8 cellular contexts compared by ENCODE assay signal in genomic region chr22:35313311-35314121, GRCh38. TPM values are rescaled to one million over a fixed set of nuclear protein-coding genes. Genes with fewer than 3 reads are reported as not detected.
DNase-seq lines count a peak whose midpoint lies in the region; TF ChIP-seq lines count a peak whose summit lies in the region.

No MANE protein-coding gene starts in this region.

- intact Hi-C loops in activated CD4-positive, alpha-beta T cell treated with anti-CD3 and anti-CD28 coated beads, Interleukin-2, amount 10 ng/mL, durations not matched to agents 24 days and 14 days (cut with micrococcal nuclease) = no loop called here

- peak overlapping the region; percentile 98 for H3K27ac Mint-ChIP-seq in HFFc6
- H3K27ac Mint-ChIP-seq in activated CD4-positive, alpha-beta T cell treated with anti-CD3 and anti-CD28 coated beads, Interleukin-2, amount 10 ng/mL, durations not matched to agents 24 days and 14 days = no peak overlapping the region

- peak overlapping the region; percentile 38 for H3K9ac ChIP-seq in smooth muscle cell (ENCODE audit: low read depth)

- peaks cover 100% of the 10 kb centered on the region for H4K20me1 ChIP-seq in smooth muscle cell (ENCODE audit: low read depth)

- DNase-seq in AG04449 (ENCODE audit: low read depth, low spot score) (peak; percentile 74), HFFc6 (peak; percentile 96), foreskin fibroblast (peak; percentile 90), smooth muscle cell (lab: John Stamatoyannopoulos, UW; ENCODE audit: unreplicated experiment) (no peak), cerebellar nuclear complex (lab: John Stamatoyannopoulos, UW) (no peak), SW 1271 (lab: John Stamatoyannopoulos, UW) (no peak)
- DNase-seq in activated CD4-positive, alpha-beta T cell treated with anti-CD3 and anti-CD28 coated beads, Interleukin-2, amount 10 ng/mL, durations not matched to agents 24 days and 14 days = no peak

- H3K9me3 ChIP-seq in smooth muscle cell (replicated peaks; ENCODE audit: low read depth) = no peaks in the 10 kb centered on the region

- POLR2A ChIA-PET in AG04449 (lab: Yijun Ruan, JAX) = interaction anchor here (0.8 to 1.2 kb wide), 2 partner anchors 14 kb away, joined by 3 to 7 read pairs; partner anchors contain the start of gene TOM1

- TF ChIP-seq CTCF in AG04449 (IDR thresholded peaks at IDR 0.05; ENCODE audit: insufficient read depth, low read length, missing control alignments) = no peak
- TF ChIP-seq CTCF in HFFc6 (IDR thresholded peaks at IDR 0.05) = no peak
- no peak for TF ChIP-seq CTCF in VCaP (conservative IDR thresholded peaks at IDR 0.05)
- no peak for TF ChIP-seq CTCF in foreskin fibroblast (IDR thresholded peaks at IDR 0.05; ENCODE audit: low read depth, low read length)
- TF ChIP-seq CTCF in smooth muscle cell (IDR thresholded peaks at IDR 0.05; ENCODE audit: borderline replicate concordance, insufficient read depth, poor library complexity, severe bottlenecking) = no peak

- peaks cover 30% of the 10 kb centered on the region for H3K79me2 ChIP-seq in smooth muscle cell (ENCODE audit: low read depth)

- peaks cover 11% of the 10 kb centered on the region for H3K4me1 ChIP-seq in smooth muscle cell (ENCODE audit: low read depth)

- peak overlapping the region; percentile 92 for H3K27ac ChIP-seq in VCaP
- H3K27ac ChIP-seq in smooth muscle cell (ENCODE audit: low read depth) = peak overlapping the region; percentile 25

- no peaks in the 10 kb centered on the region for H3F3A ChIP-seq in smooth muscle cell (ENCODE audit: low read depth)

- CTCF ChIA-PET in AG04449 (lab: Yijun Ruan, JAX) = interaction anchor here (0.9 to 1.0 kb wide), 2 partner anchors 17 to 38 kb away, joined by 3 read pairs; no protein-coding TSS in a partner anchor

- no peaks in the 10 kb centered on the region for H3K9me3 Mint-ChIP-seq in HFFc6
- no peaks in the 10 kb centered on the region for H3K9me3 Mint-ChIP-seq in activated CD4-positive, alpha-beta T cell treated with anti-CD3 and anti-CD28 coated beads, Interleukin-2, amount 10 ng/mL, durations not matched to agents 24 days and 14 days

- H3K27me3 Mint-ChIP-seq in HFFc6 (ENCODE audit: insufficient read depth) = peaks cover 1% of the 10 kb centered on the region
- no peaks in the 10 kb centered on the region for H3K27me3 Mint-ChIP-seq in activated CD4-positive, alpha-beta T cell treated with anti-CD3 and anti-CD28 coated beads, Interleukin-2, amount 10 ng/mL, durations not matched to agents 24 days and 14 days

- H2AFZ ChIP-seq in smooth muscle cell (ENCODE audit: low read depth) = no peak overlapping the region

- peaks cover 48% of the 10 kb centered on the region for H3K4me1 Mint-ChIP-seq in HFFc6 (ENCODE audit: low read depth)
- peaks cover 51% of the 10 kb centered on the region for H3K4me1 Mint-ChIP-seq in activated CD4-positive, alpha-beta T cell treated with anti-CD3 and anti-CD28 coated beads, Interleukin-2, amount 10 ng/mL, durations not matched to agents 24 days and 14 days

- no peaks in the 10 kb centered on the region for H3K36me3 Mint-ChIP-seq in HFFc6 (ENCODE audit: low read depth)
- no peaks in the 10 kb centered on the region for H3K36me3 Mint-ChIP-seq in activated CD4-positive, alpha-beta T cell treated with anti-CD3 and anti-CD28 coated beads, Interleukin-2, amount 10 ng/mL, durations not matched to agents 24 days and 14 days (ENCODE audit: low read depth)

- H3K4me2 ChIP-seq in smooth muscle cell = no peak overlapping the region

- H3K4me3 ChIP-seq in AG04449 (ENCODE audit: low read depth, low read length) (no peak overlapping the region), foreskin fibroblast (ENCODE audit: low read depth in 1 of 2, low read length in 2 of 2) (no peak overlapping the region), smooth muscle cell (no peak overlapping the region)

- H3K36me3 ChIP-seq in smooth muscle cell (ENCODE audit: low read depth) = no peaks in the 10 kb centered on the region

- 75% methylated on average over 14 of the region's 14 CpGs for WGBS in smooth muscle cell (ENCODE audit: low lambda C conversion rate)

- peak overlapping the region; percentile 78 for H3K4me3 Mint-ChIP-seq in HFFc6
- H3K4me3 Mint-ChIP-seq in activated CD4-positive, alpha-beta T cell treated with anti-CD3 and anti-CD28 coated beads, Interleukin-2, amount 10 ng/mL, durations not matched to agents 24 days and 14 days = no peak overlapping the region

- no peaks in the 10 kb centered on the region for H3K27me3 ChIP-seq in smooth muscle cell (ENCODE audit: low read depth)

RNA-seq across cellular contexts. Expression of gene TOM1, which starts 13.8 kb away (rescaled TPM):
- 10 to 100 TPM; 34.2 to 47.2 (median 44.6) TPM for total RNA-seq in HFFc6 (2021; fragmentation: NEBNext Ultra II Directional; extraction: Animal tissue kit (Norgen Biotek cat#: 25700))
- total RNA-seq in smooth muscle cell = 109 and 127 TPM in 2 replicates
- 73.0 and 86.1 TPM in 2 replicates for polyA plus RNA-seq in smooth muscle cell
- 16.8 and 18.7 TPM in 2 replicates for total RNA-seq in activated CD4-positive, alpha-beta T cell treated with anti-CD3 and anti-CD28 coated beads, Interleukin-2, amount 10 ng/mL, durations not matched to agents 24 days and 14 days

RNA-seq across cellular contexts. Expression of gene HMGXB4, which starts 56.2 kb away (rescaled TPM):
- total RNA-seq in HFFc6 (2021; fragmentation: NEBNext Ultra II Directional; extraction: Animal tissue kit (Norgen Biotek cat#: 25700)) = 10 to 100 TPM; 20.2 to 26.0 (median 24.4) TPM
- 33.0 and 34.1 TPM in 2 replicates for total RNA-seq in smooth muscle cell
- 20.0 and 28.2 TPM in 2 replicates for polyA plus RNA-seq in smooth muscle cell
- 46.9 and 47.7 TPM in 2 replicates for total RNA-seq in activated CD4-positive, alpha-beta T cell treated with anti-CD3 and anti-CD28 coated beads, Interleukin-2, amount 10 ng/mL, durations not matched to agents 24 days and 14 days

Comparison
In these comparisons a context has a peak if more than half of its experiments do, and no peak if none do; other contexts are left out.
1. DNase-seq: peak in AG04449 (single experiment), HFFc6 (single experiment) and foreskin fibroblast (2 of 2); none in smooth muscle cell (single experiment), activated CD4-positive, alpha-beta T cell treated with anti-CD3 and anti-CD28 coated beads, Interleukin-2, amount 10 ng/mL, durations not matched to agents 24 days and 14 days (single experiment), cerebellar nuclear complex (0 of 2) and SW 1271 (0 of 2).